In genomic region chr7:489876-490275, GRCh38 we compare ENCODE assay signal across 23 cellular contexts.
"Had no signal": no experiment of that assay in that cellular context is flagged by ENCODE, and none has a peak within 500 bp of the region (broad histone marks: within the 10 kb centered on the region; RNA-seq: fewer than 3 reads in every experiment).

No MANE protein-coding gene starts in this region.

- H3K27ac Mint-ChIP-seq: activated CD4-positive, alpha-beta T cell treated with anti-CD3 and anti-CD28 coated beads, Interleukin-2, amount 10 ng/mL, durations not matched to agents 24 days and 14 days; activated CD8-positive, alpha-beta T cell treated with anti-CD3 and anti-CD28 coated beads for 36 hours; activated naive CD4-positive, alpha-beta T cell treated with anti-CD3 and anti-CD28 coated beads for 36 hours; nephron progenitor cell had no signal

- H3K36me3 ChIP-seq: brain microvascular endothelial cell, left lung, right lobe of liver, stomach, upper lobe of left lung had no signal

- H3K4me3 ChIP-seq: coronary artery, left lung, psoas muscle, right lobe of liver, stomach, upper lobe of left lung had no signal

- H3K4me1 ChIP-seq: left lung, psoas muscle, right lobe of liver had no signal

- H3K9me3 Mint-ChIP-seq: activated CD4-positive, alpha-beta T cell treated with anti-CD3 and anti-CD28 coated beads, Interleukin-2, amount 10 ng/mL, durations not matched to agents 24 days and 14 days; activated CD8-positive, alpha-beta T cell treated with anti-CD3 and anti-CD28 coated beads for 36 hours; activated naive CD4-positive, alpha-beta T cell treated with anti-CD3 and anti-CD28 coated beads for 36 hours; central memory CD8-positive, alpha-beta T cell had no signal

- H3K27ac ChIP-seq: brain microvascular endothelial cell, coronary artery, left lung, psoas muscle, right lobe of liver, stomach, upper lobe of left lung had no signal

- H3K9me3 ChIP-seq: left lung, psoas muscle, right lobe of liver, stomach, upper lobe of left lung had no signal

- DNase-seq: activated CD4-positive, alpha-beta T cell treated with anti-CD3 and anti-CD28 coated beads, Interleukin-2, amount 10 ng/mL, durations not matched to agents 24 days and 14 days; activated CD8-positive, alpha-beta T cell treated with anti-CD3 and anti-CD28 coated beads for 36 hours; activated naive CD4-positive, alpha-beta T cell treated with anti-CD3 and anti-CD28 coated beads for 36 hours; activated T-cell treated with anti-CD3 and anti-CD28 coated beads, Interleukin-2, amount 50 U/mL, for 1 hour; anterior cingulate cortex; brain microvascular endothelial cell; erythroblast; foreskin melanocyte; hypothalamus; midbrain; nephron progenitor cell; occipital lobe; small intestine; stimulated activated CD4-positive, alpha-beta T cell treated with anti-CD3 and anti-CD28 coated beads, Interleukin-4, amount 100 ng/mL, for 1 hour; stomach; T-helper 1 cell; T-helper 9 cell; upper lobe of left lung had no signal

- H3K4me3 Mint-ChIP-seq: activated CD4-positive, alpha-beta T cell treated with anti-CD3 and anti-CD28 coated beads, Interleukin-2, amount 10 ng/mL, durations not matched to agents 24 days and 14 days; activated CD8-positive, alpha-beta T cell treated with anti-CD3 and anti-CD28 coated beads for 36 hours; activated naive CD4-positive, alpha-beta T cell treated with anti-CD3 and anti-CD28 coated beads for 36 hours; central memory CD8-positive, alpha-beta T cell; nephron progenitor cell had no signal

- H3K4me1 Mint-ChIP-seq: activated CD4-positive, alpha-beta T cell treated with anti-CD3 and anti-CD28 coated beads, Interleukin-2, amount 10 ng/mL, durations not matched to agents 24 days and 14 days; central memory CD8-positive, alpha-beta T cell had no signal

- ATAC-seq: activated CD8-positive, alpha-beta T cell treated with anti-CD3 and anti-CD28 coated beads for 36 hours; left lung had no signal

- H3K27me3 ChIP-seq: right lobe of liver, upper lobe of left lung had no signal
